Comparison of ENCODE assay signal across 22 cellular contexts in genomic region chr1:230401096-230401495, GRCh38. TPM values are rescaled to one million over a fixed set of nuclear protein-coding genes. Genes with fewer than 3 reads are reported as not detected.
A peak's percentile ranks its signal among the peaks of the same experiment; 100 is the strongest.
DNase-seq lines count a peak whose midpoint lies in the region; ATAC-seq and TF ChIP-seq lines count a peak whose summit lies in the region.
"Had no signal": no experiment of that assay in that cellular context is flagged by ENCODE, and none has a peak within 500 bp of the region (broad histone marks: within the 10 kb centered on the region; RNA-seq: fewer than 3 reads in every experiment).

No MANE protein-coding gene starts in this region.

- no peak overlapping the region for H3K4me3 Mint-ChIP-seq in brain
- H3K4me3 Mint-ChIP-seq in osteocyte (ENCODE audit: unreplicated experiment), result peak overlapping the region; percentile 32
- H3K4me3 Mint-ChIP-seq: CD4-positive, CD25-positive, alpha-beta regulatory T cell; HFFc6 had no signal

- 91 to 92% methylated on average over 13 of the region's 13 CpGs for WGBS in heart right ventricle, 2 donors

- H3K4me1 ChIP-seq in right atrium auricular region (peaks cover 0 to 25% of the 10 kb centered on the region in 2 donors), heart right ventricle (peaks cover 0 to 6% (median 0%) of the 10 kb centered on the region in 9 donors)
- H3K4me1 ChIP-seq: HAP-1, SJSA1 had no signal

- peak overlapping the region in 4 of 5 experiments; percentile 22 to 94 (median 57) for H3K27ac Mint-ChIP-seq in brain
- H3K27ac Mint-ChIP-seq in osteocyte (ENCODE audit: unreplicated experiment), result peak overlapping the region; percentile 92
- H3K27ac Mint-ChIP-seq: CD4-positive, CD25-positive, alpha-beta regulatory T cell; HFFc6 had no signal

- H3K4me1 Mint-ChIP-seq in brain (peaks cover 56% of the 10 kb centered on the region), osteocyte (ENCODE audit: unreplicated experiment) (peaks cover 15% of the 10 kb centered on the region)
- H3K4me1 Mint-ChIP-seq: CD4-positive, CD25-positive, alpha-beta regulatory T cell had no signal

- peak overlapping the region; percentile 52 to 69 for H3K27ac ChIP-seq in right atrium auricular region
- H3K27ac ChIP-seq in heart right ventricle, result no peak overlapping the region
- H3K27ac ChIP-seq in layer of hippocampus (ENCODE audit: low read depth, low read length), result peak overlapping the region; percentile 6
- H3K27ac ChIP-seq: BLaER1, PC-9, SJSA1 had no signal

- ATAC-seq in heart right ventricle, result no peak

- H3K36me3 ChIP-seq in right atrium auricular region (no peaks in the 10 kb centered on the region), heart right ventricle (no peaks in the 10 kb centered on the region)
- H3K36me3 ChIP-seq: BLaER1, HAP-1, MG63, SJSA1 had no signal

- intact Hi-C loops in heart right ventricle (cut with DNase I), result no loop called here

- TF ChIP-seq CTCF in right atrium auricular region (IDR thresholded peaks at IDR 0.05) (no peak), heart right ventricle (IDR thresholded peaks at IDR 0.05) (no peak), brain (conservative IDR thresholded peaks at IDR 0.05) (no peak), osteocyte (IDR thresholded peaks at IDR 0.05) (no peak)

- H3K4me3 ChIP-seq in right atrium auricular region, result no peak overlapping the region
- H3K4me3 ChIP-seq in heart right ventricle, result no peak overlapping the region
- H3K4me3 ChIP-seq: BLaER1, HAP-1, MG63, PC-9, SJSA1 had no signal

- DNase-seq in right atrium auricular region (ENCODE audit: low spot score) (no peak), heart right ventricle (no peak), osteocyte (ENCODE audit: extremely low spot score, unreplicated experiment) (no peak), activated gamma-delta T cell (lab: John Stamatoyannopoulos, UW) (no peak), dermis blood vessel endothelial cell (no peak), COLO668 (lab: John Stamatoyannopoulos, UW; ENCODE audit: unreplicated experiment) (no peak)
- DNase-seq: 8988T; CD4-positive, CD25-positive, alpha-beta regulatory T cell; HFFc6; KG1; MG63; NCI-H2029 treated with DMSO at 0.1 percent for 48 hours; NCI-H2227 treated with DMSO at 0.1 percent for 48 hours; NCI-H526 treated with DMSO at 0.1 percent for 48 hours; PC-9; Right ventricle myocardium superior had no signal

- H3K27me3 ChIP-seq in right atrium auricular region (no peaks in the 10 kb centered on the region), heart right ventricle (peaks cover 0 to 10% (median 0%) of the 10 kb centered on the region in 7 donors), layer of hippocampus (ENCODE audit: control insufficient read depth, insufficient read depth, low read length) (no peaks in the 10 kb centered on the region)
- H3K27me3 ChIP-seq: BLaER1, MG63, SJSA1 had no signal

- H3K27me3 Mint-ChIP-seq in brain (peaks cover 5% of the 10 kb centered on the region), osteocyte (ENCODE audit: unreplicated experiment) (no peaks in the 10 kb centered on the region)

- no peaks in the 10 kb centered on the region for H3K9me3 Mint-ChIP-seq in brain
- no peaks in the 10 kb centered on the region for H3K9me3 Mint-ChIP-seq in osteocyte (ENCODE audit: unreplicated experiment)

- H3K36me3 Mint-ChIP-seq in brain, result peaks cover 23% of the 10 kb centered on the region
- no peaks in the 10 kb centered on the region for H3K36me3 Mint-ChIP-seq in osteocyte (ENCODE audit: unreplicated experiment)
- H3K36me3 Mint-ChIP-seq: CD4-positive, CD25-positive, alpha-beta regulatory T cell had no signal

- H3K9me3 ChIP-seq in right atrium auricular region (no peaks in the 10 kb centered on the region), heart right ventricle (no peaks in the 10 kb centered on the region)
- H3K9me3 ChIP-seq: BLaER1, HAP-1, MG63, SJSA1 had no signal

RNA-seq across cellular contexts. Expression of gene PGBD5, which starts 25.0 kb away (rescaled TPM):
- 10 to 100 TPM; 13.2 to 18.5 TPM for total RNA-seq in right atrium auricular region
- 10 to 100 TPM in 4 of 10 donors, 1 to 10 TPM in 6; 5.2 to 11.4 (median 8.8) TPM for total RNA-seq in heart right ventricle
- under 1 TPM; 0.52 to 0.66 TPM for polyA plus RNA-seq in heart right ventricle
- polyA plus RNA-seq in brain (ENCODE audit: insufficient read depth, low read depth, low replicate concordance), result 38.5 TPM
- total RNA-seq in osteocyte, result 1.0 and 1.1 TPM in 2 replicates
- total RNA-seq in dermis blood vessel endothelial cell, result 0.19 and 0.51 TPM in 2 replicates
- total RNA-seq: CD4-positive, CD25-positive, alpha-beta regulatory T cell; NCI-H460; PC-9 had no signal
- polyA plus RNA-seq: CD4-positive, CD25-positive, alpha-beta regulatory T cell had no signal

Comparison
In these comparisons a context has a peak if more than half of its experiments do, and no peak if none do; other contexts are left out.
1. H3K27ac ChIP-seq: peak in right atrium auricular region (2 of 2) and layer of hippocampus (single experiment); none in heart right ventricle (0 of 10).